In genomic region chr1:59401581-59401980, GRCh38 we compare ENCODE assay signal across 19 cellular contexts.
A peak's percentile ranks its signal among the peaks of the same experiment; 100 is the strongest.
DNase-seq lines count a peak whose midpoint lies in the region; ATAC-seq, FAIRE-seq and TF ChIP-seq lines count a peak whose summit lies in the region.
"Had no signal": no experiment of that assay in that cellular context is flagged by ENCODE, and none has a peak within 500 bp of the region (broad histone marks: within the 10 kb centered on the region; RNA-seq: fewer than 3 reads in every experiment).

No MANE protein-coding gene starts in this region.

- H2AFZ ChIP-seq in keratinocyte (ENCODE audit: control insufficient read depth, low read length), result no peak overlapping the region

- H3K4me1 ChIP-seq in keratinocyte (ENCODE audit: control insufficient read depth, extremely low read depth, insufficient read depth, low read length), result peaks cover 6% of the 10 kb centered on the region
- H3K4me1 ChIP-seq: A549, BE2C, SJSA1 had no signal

- H3K36me3 ChIP-seq in bronchial epithelial cell (ENCODE audit: control insufficient read depth, insufficient read depth, low read length) (no peaks in the 10 kb centered on the region), keratinocyte (ENCODE audit: control insufficient read depth in 2 of 2, extremely low read depth in 1 of 2, insufficient read depth in 2 of 2, low read length in 2 of 2) (no peaks in the 10 kb centered on the region)
- H3K36me3 ChIP-seq: BE2C, SJSA1 had no signal

- DNase-seq in H54 (ENCODE audit: insufficient read length, low spot score) (no peak), bronchial epithelial cell (ENCODE audit: low read depth) (peak; percentile 52), keratinocyte (ENCODE audit: low read depth, low spot score) (peak; percentile 0), stromal cell of bone marrow (ENCODE audit: low read depth) (peak; percentile 41), NCI-H2029 (lab: John Stamatoyannopoulos, UW) (no peak)
- DNase-seq: BE2C, COR-L47, DMS79, H9, NCI-H1105, NCI-H2081, NCI-H2171, NCI-H524 treated with DMSO at 0.1 percent for 48 hours, NCI-H82 had no signal

- FAIRE-seq in H54 (lab: Jason Lieb, UNC), result peak; percentile 6
- FAIRE-seq in bronchial epithelial cell (lab: Jason Lieb, UNC), result no peak
- FAIRE-seq in keratinocyte (lab: Jason Lieb, UNC), result peak; percentile 5
- FAIRE-seq: A549, RCC 7860 had no signal

- ATAC-seq in HG02588 (IDR thresholded peaks at IDR 0.05; ENCODE audit: unreplicated experiment) (no peak), HG03565 (IDR thresholded peaks at IDR 0.05; ENCODE audit: unreplicated experiment) (no peak)
- ATAC-seq: A549 had no signal

- H3K4me3 ChIP-seq in bronchial epithelial cell (ENCODE audit: low read depth, low read length) (no peak overlapping the region), keratinocyte (ENCODE audit: control insufficient read depth in 2 of 3, extremely low read depth in 1 of 3, insufficient read depth in 2 of 3, low read depth in 1 of 3, low read length in 3 of 3) (no peak overlapping the region)
- H3K4me3 ChIP-seq: A549, SJSA1 had no signal

- no peaks in the 10 kb centered on the region for H4K20me1 ChIP-seq in keratinocyte (ENCODE audit: control insufficient read depth, extremely low read depth, insufficient read depth, low read length)

- no peak for TF ChIP-seq POLR2A in H54 (IDR thresholded peaks at IDR 0.05; ENCODE audit: low read depth, low read length)

- peaks cover 2% of the 10 kb centered on the region for H3K9me3 ChIP-seq in keratinocyte (ENCODE audit: control insufficient read depth, low read depth, low read length)
- H3K9me3 ChIP-seq: A549, BE2C, SJSA1 had no signal

- no peak overlapping the region for H3K9ac ChIP-seq in keratinocyte (ENCODE audit: control insufficient read depth, extremely low read depth, insufficient read depth, low read length)

- dilution Hi-C loops in keratinocyte (cut with MboI; ENCODE audit: extremely low pct_ligation_motif_present, low sequenced_read_pairs), result no loop called here

- no peaks in the 10 kb centered on the region for H3K9me1 ChIP-seq in keratinocyte (ENCODE audit: control insufficient read depth, extremely low read depth, insufficient read depth, low read length)

- no peak for TF ChIP-seq CTCF in bronchial epithelial cell (IDR thresholded peaks at IDR 0.05; ENCODE audit: insufficient read depth, low read length, severe bottlenecking)
- no peak for TF ChIP-seq CTCF in keratinocyte (optimal IDR thresholded peaks at IDR 0.05 in 1 of 3, IDR thresholded peaks at IDR 0.05 in 1 of 3, conservative IDR thresholded peaks at IDR 0.05 in 1 of 3; ENCODE audit: extremely low read depth in 1 of 3, insufficient read depth in 2 of 3, low read length in 3 of 3)

- H3K27me3 ChIP-seq in bronchial epithelial cell (ENCODE audit: control insufficient read depth, insufficient read depth, low read length) (no peaks in the 10 kb centered on the region), keratinocyte (ENCODE audit: control insufficient read depth, extremely low read depth, insufficient read depth, low read length) (no peaks in the 10 kb centered on the region)
- H3K27me3 ChIP-seq: BE2C, SJSA1 had no signal

- H3K79me2 ChIP-seq in keratinocyte (ENCODE audit: control insufficient read depth, insufficient read depth, low read length), result no peaks in the 10 kb centered on the region

- no peak overlapping the region for H3K27ac ChIP-seq in keratinocyte (ENCODE audit: control insufficient read depth, insufficient read depth, low read length)
- H3K27ac ChIP-seq: A549, SJSA1 had no signal

- H3K4me2 ChIP-seq in keratinocyte (ENCODE audit: control insufficient read depth, extremely low read depth, insufficient read depth, low read depth, low read length), result no peak overlapping the region
- H3K4me2 ChIP-seq: A549 had no signal

Comparison
In these comparisons a context has a peak if more than half of its experiments do, and no peak if none do; other contexts are left out.
1. DNase-seq: peak in bronchial epithelial cell (single experiment), keratinocyte (single experiment) and stromal cell of bone marrow (single experiment); none in H54 (single experiment) and NCI-H2029 (single experiment).